24 cellular contexts compared by ENCODE assay signal in the genomic region with DNA sequence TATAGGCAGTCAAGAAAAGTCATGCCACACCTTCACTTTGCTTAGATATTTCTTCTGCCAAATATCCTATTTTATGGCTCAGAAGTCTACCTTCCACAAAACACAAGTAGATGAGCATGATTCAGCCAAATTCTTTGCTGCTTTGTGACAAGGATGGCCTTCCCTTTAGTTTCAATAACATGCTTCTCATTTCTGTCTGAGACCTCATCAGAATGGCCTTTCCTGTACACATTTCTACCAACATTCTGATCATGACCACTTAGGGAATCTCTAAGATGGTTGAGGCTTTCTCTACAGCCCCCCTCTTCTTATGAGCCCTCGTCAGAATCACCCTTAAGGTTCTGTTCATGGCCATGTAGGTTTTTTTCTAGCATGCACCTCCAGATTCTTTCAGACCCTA.
A peak's percentile ranks its signal among the peaks of the same experiment; 100 is the strongest.
DNase-seq lines count a peak whose midpoint lies in the region; ATAC-seq, FAIRE-seq and TF ChIP-seq lines count a peak whose summit lies in the region.
"Had no signal": no experiment of that assay in that cellular context is flagged by ENCODE, and none has a peak within 500 bp of the region (broad histone marks: within the 10 kb centered on the region; RNA-seq: fewer than 3 reads in every experiment).

No MANE protein-coding gene starts in this region.

- H3K36me3 Mint-ChIP-seq in astrocyte (ENCODE audit: low read depth, unreplicated experiment): peaks cover 42% of the 10 kb centered on the region

- H3K9me3 ChIP-seq in astrocyte (ENCODE audit: insufficient read depth, low read depth, low read length) (no peaks in the 10 kb centered on the region), stomach (no peaks in the 10 kb centered on the region), left lung (no peaks in the 10 kb centered on the region)
- H3K9me3 ChIP-seq: MG63, thyroid gland had no signal

- TF ChIP-seq CTCF in astrocyte (IDR thresholded peaks at IDR 0.05; ENCODE audit: insufficient read depth, low read depth, low read length): no peak
- no peak for TF ChIP-seq CTCF in fibroblast of villous mesenchyme (IDR thresholded peaks at IDR 0.05; ENCODE audit: insufficient read depth, low read depth, low read length)
- no peak for TF ChIP-seq CTCF in stomach (IDR thresholded peaks at IDR 0.05)
- TF ChIP-seq CTCF in left lung (IDR thresholded peaks at IDR 0.05): no peak

- H3K27ac ChIP-seq in astrocyte (ENCODE audit: low read depth, low read length): peak overlapping the region; percentile 85
- peak overlapping the region in 3 of 5 donors; percentile 46 to 94 (median 75) for H3K27ac ChIP-seq in stomach
- H3K27ac ChIP-seq in left lung: peak overlapping the region in 1 of 2 donors; percentile 25
- H3K27ac ChIP-seq: PC-9 had no signal

- peaks cover 4% of the 10 kb centered on the region for H3K36me3 ChIP-seq in astrocyte (ENCODE audit: insufficient read depth, low read length)
- H3K36me3 ChIP-seq in stomach: no peaks in the 10 kb centered on the region
- H3K36me3 ChIP-seq in left lung: no peaks in the 10 kb centered on the region
- H3K36me3 ChIP-seq: MG63, thyroid gland had no signal

- no peak for ATAC-seq in left lung
- ATAC-seq: activated naive CD4-positive, alpha-beta T cell treated with anti-CD3 and anti-CD28 coated beads, Interleukin-2, amount 50 U/mL, for 72 hours; sciatic nerve had no signal

- peaks cover 82% of the 10 kb centered on the region for H3K4me1 ChIP-seq in astrocyte (ENCODE audit: insufficient read depth, low read length)
- H3K4me1 ChIP-seq in stomach: peaks cover 3 to 66% (median 42%) of the 10 kb centered on the region in 4 donors
- peaks cover 4 to 9% of the 10 kb centered on the region in 2 donors for H3K4me1 ChIP-seq in left lung

- TF ChIP-seq EP300 in stomach (IDR thresholded peaks at IDR 0.05): no peak

- H2AFZ ChIP-seq in astrocyte (ENCODE audit: low read depth, low read length): no peak overlapping the region
- H2AFZ ChIP-seq: PC-9 had no signal

- H4K20me1 ChIP-seq in astrocyte (ENCODE audit: insufficient read depth, low read length): no peaks in the 10 kb centered on the region

- WGBS in stomach, 5 donors: 70 to 82% (median 81%) methylated on average over 1 of the region's 1 CpG

- H3K4me3 ChIP-seq in astrocyte (ENCODE audit: insufficient read depth, low read depth, low read length): no peak overlapping the region
- no peak overlapping the region for H3K4me3 ChIP-seq in fibroblast of villous mesenchyme (ENCODE audit: low read depth, low read length)
- H3K4me3 ChIP-seq in stomach: no peak overlapping the region
- H3K4me3 ChIP-seq in left lung: no peak overlapping the region
- H3K4me3 ChIP-seq: MG63, PC-9, thyroid gland had no signal

- H3K4me3 Mint-ChIP-seq in astrocyte (ENCODE audit: unreplicated experiment): peak overlapping the region; percentile 3
- H3K4me3 Mint-ChIP-seq: activated T-cell treated with anti-CD3 and anti-CD28 coated beads, Interleukin-2, amount 50 U/mL, for 24 hours; endodermal cell had no signal

- no peak for DNase-seq in H54 (ENCODE audit: insufficient read length, low spot score)
- peak; percentile 92 for DNase-seq in astrocyte (ENCODE audit: low read depth)
- DNase-seq in fibroblast of villous mesenchyme (ENCODE audit: low read depth): peak; percentile 60
- no peak for DNase-seq in stomach
- no peak for DNase-seq in left lung
- DNase-seq in hepatic stellate cell (ENCODE audit: low spot score): no peak
- DNase-seq in ureter (ENCODE audit: low spot score): no peak
- DNase-seq in NCI-H446 treated with DMSO at 0.1 percent for 48 hours (lab: John Stamatoyannopoulos, UW): no peak
- DNase-seq: activated CD4-positive, alpha-beta T cell treated with anti-CD3 and anti-CD28 coated beads, Interleukin-2, amount 50 U/mL, for 48 hours; activated T-cell treated with anti-CD3 and anti-CD28 coated beads, Interleukin-2, amount 50 U/mL, for 24 hours; C1 segment of cervical spinal cord; endodermal cell; islet precursor cell; MG63; midbrain; NCI-H2029 treated with DMSO at 0.1 percent for 48 hours; NCI-H69; stimulated activated CD4-positive, alpha-beta T cell treated with anti-CD3 and anti-CD28 coated beads, Interleukin-4, amount 100 ng/mL, for 1 hour; stimulated activated CD8-positive, alpha-beta memory T cell treated with anti-CD3 and anti-CD28 coated beads, Interleukin-4, amount 100 ng/mL, for 48 hours; SW 1271; thyroid gland had no signal

- peak overlapping the region; percentile 27 for H3K4me2 ChIP-seq in astrocyte (ENCODE audit: low read length)
- H3K4me2 ChIP-seq: PC-9 had no signal

- H3K9me3 Mint-ChIP-seq in astrocyte (ENCODE audit: unreplicated experiment): no peaks in the 10 kb centered on the region
- H3K9me3 Mint-ChIP-seq: activated naive CD4-positive, alpha-beta T cell treated with anti-CD3 and anti-CD28 coated beads, Interleukin-2, amount 50 U/mL, for 72 hours; activated T-cell treated with anti-CD3 and anti-CD28 coated beads, Interleukin-2, amount 50 U/mL, for 24 hours; endodermal cell had no signal

- H3K27me3 Mint-ChIP-seq in astrocyte (ENCODE audit: low read depth, unreplicated experiment): no peaks in the 10 kb centered on the region

- peak; percentile 97 for FAIRE-seq in H54 (lab: Jason Lieb, UNC)
- peak; percentile 94 for FAIRE-seq in astrocyte (lab: Jason Lieb, UNC)

- TF ChIP-seq POLR2A in H54 (IDR thresholded peaks at IDR 0.05; ENCODE audit: low read depth, low read length) (no peak), stomach (IDR thresholded peaks at IDR 0.05) (no peak)

- peaks cover 32% of the 10 kb centered on the region for H3K79me2 ChIP-seq in astrocyte (ENCODE audit: insufficient read depth, low read length)

- H3K9ac ChIP-seq in astrocyte (ENCODE audit: low read length): peak overlapping the region; percentile 67

- peak overlapping the region; percentile 99 for H3K27ac Mint-ChIP-seq in astrocyte (ENCODE audit: unreplicated experiment)
- H3K27ac Mint-ChIP-seq: activated naive CD4-positive, alpha-beta T cell treated with anti-CD3 and anti-CD28 coated beads, Interleukin-2, amount 50 U/mL, for 72 hours; activated T-cell treated with anti-CD3 and anti-CD28 coated beads, Interleukin-2, amount 50 U/mL, for 24 hours; endodermal cell had no signal

- intact Hi-C loops in stomach (cut with DNase I; ENCODE audit: low total_unique reads) (no loop called here), left lung (cut with DNase I) (no loop called here)

- H3K27me3 ChIP-seq in astrocyte (ENCODE audit: insufficient read depth, low read length) (no peaks in the 10 kb centered on the region), stomach (no peaks in the 10 kb centered on the region), left lung (peaks cover 0 to 11% of the 10 kb centered on the region in 2 donors)
- H3K27me3 ChIP-seq: MG63, thyroid gland had no signal

- H3K4me1 Mint-ChIP-seq in astrocyte (ENCODE audit: low read depth, unreplicated experiment): peaks cover 90% of the 10 kb centered on the region

Comparison
In these comparisons a context has a peak if more than half of its experiments do, and no peak if none do; other contexts are left out.
1. DNase-seq: peak in astrocyte (single experiment) and fibroblast of villous mesenchyme (single experiment); none in H54 (single experiment), stomach (single experiment), left lung (0 of 2), hepatic stellate cell (single experiment), ureter (single experiment) and NCI-H446 treated with DMSO at 0.1 percent for 48 hours (single experiment).